9 cellular contexts compared by ENCODE assay signal in genomic region chr11:61293869-61294716, GRCh38. TPM values are rescaled to one million over a fixed set of nuclear protein-coding genes. Genes with fewer than 3 reads are reported as not detected.
DNase-seq lines count a peak whose midpoint lies in the region; ATAC-seq, FAIRE-seq and TF ChIP-seq lines count a peak whose summit lies in the region.
"Had no signal": no experiment of that assay in that cellular context is flagged by ENCODE, and none has a peak within 500 bp of the region (broad histone marks: within the 10 kb centered on the region; RNA-seq: fewer than 3 reads in every experiment).

No MANE protein-coding gene starts in this region.

- CTCF ChIA-PET in GM12878 (lab: Yijun Ruan, JAX) = interaction anchor here (0.7 to 2.8 kb wide), 11 partner anchors 24 to 463 kb away, joined by 3 to 16 read pairs (median 4); partner anchors contain the start of gene TMEM216

- BruUV-seq in GM12878 (replicated peaks; lab: Mats Ljungman, UMichigan) = no TSS peak

- H3K36me3 ChIP-seq in Peyer's patch (peaks cover 0 to 3% (median 0%) of the 10 kb centered on the region in 3 donors), GM12878 (ENCODE audit: control insufficient read depth in 2 of 2, insufficient read depth in 2 of 2, low read length in 1 of 2) (peaks cover 0 to 14% of the 10 kb centered on the region in 2 experiments; a peak in 2 of 4 replicates)

- WGBS in GM12878 (ENCODE audit: insufficient coverage, insufficient replicate concordance, low lambda C conversion rate, missing lambda C conversion rate) = 9% methylated on average over 43 of the region's 60 CpGs

- no peaks in the 10 kb centered on the region; the same call in 1 of the 2 replicates for H3K79me2 ChIP-seq in GM12878 (ENCODE audit: control insufficient read depth, insufficient read depth, low read length)

- intact Hi-C loops in GM12878 (cut with micrococcal nuclease; ENCODE audit: unreplicated experiment) = no loop called here

- SMC1A ChIA-PET in GM12878 (lab: Charles Lee; ENCODE audit: uncharacterized antibody, unreplicated experiment) = interaction anchor here (1.0 to 2.1 kb wide), 5 partner anchors 12 to 92 kb away, joined by 3 to 9 read pairs (median 5); partner anchors contain the start of genes CYB561A3 and TMEM138

- H3K4me2 ChIP-seq in GM12878 (ENCODE audit: control insufficient read depth, insufficient read depth) = peak overlapping the region; percentile 100

- RAD21 ChIA-PET in GM12878 (lab: Charles Lee; ENCODE audit: unreplicated experiment) = interaction anchor here (1.6 to 2.5 kb wide), 3 partner anchors 41 to 91 kb away, joined by 5 to 9 read pairs (median 8); no protein-coding TSS in a partner anchor

- FAIRE-seq in GM12878 (lab: Jason Lieb, UNC) = peak; percentile 49

- H4K20me1 ChIP-seq in GM12878 (ENCODE audit: control insufficient read depth, insufficient read depth) = no peaks in the 10 kb centered on the region

- ATAC-seq in GM19025 (IDR thresholded peaks at IDR 0.05; ENCODE audit: low read depth, unreplicated experiment) (peak; percentile 38), HG03342 (IDR thresholded peaks at IDR 0.05; ENCODE audit: unreplicated experiment) (peak; percentile 22), GM12878 (peak; percentile 67)

- TF ChIP-seq POLR2A in Peyer's patch (IDR thresholded peaks at IDR 0.05) = no peak
- 0 out of 2 replicates have a peak, but pooled peaks have one; percentile 48 for TF ChIP-seq POLR2A in GM12878 (IDR thresholded peaks at IDR 0.05; ENCODE audit: low read depth, low read length)

- peak overlapping the region; percentile 78 for H3K9ac ChIP-seq in GM12878 (ENCODE audit: control insufficient read depth, insufficient read depth, low read length)

- H3K4me1 ChIP-seq in Peyer's patch (peaks cover 0 to 28% (median 16%) of the 10 kb centered on the region in 4 donors), GM12878 (ENCODE audit: control insufficient read depth, insufficient read depth, low read length) (peaks cover 28% of the 10 kb centered on the region)

- POLR2A ChIA-PET in GM12878 (lab: Charles Lee) = interaction anchor here (0.6 to 1.1 kb wide), 3 partner anchors 23 to 75 kb away, joined by 3 to 6 read pairs (median 3); no protein-coding TSS in a partner anchor

- TF ChIP-seq RAD21 in GM12878 (IDR thresholded peaks at IDR 0.05; ENCODE audit: insufficient read depth, low read depth, low read length) = no peak

- H2AFZ ChIP-seq in GM12878 (ENCODE audit: control insufficient read depth, low read depth, low read length) = peak overlapping the region; percentile 92

- H3K27me3 ChIP-seq in Peyer's patch (peaks cover 0 to 12% of the 10 kb centered on the region in 2 donors), GM12878 (replicated peaks in 1 of 2; ENCODE audit: control insufficient read depth in 2 of 2, insufficient read depth in 2 of 2, low read length in 1 of 2) (no peaks in the 10 kb centered on the region)

- TF ChIP-seq CTCF in Peyer's patch (IDR thresholded peaks at IDR 0.05) (no peak), GM12878 (IDR thresholded peaks at IDR 0.05 in 2 of 3, conservative IDR thresholded peaks at IDR 0.05 in 1 of 3; ENCODE audit: control insufficient read depth in 2 of 3, extremely low read depth in 1 of 3, insufficient read depth in 1 of 3, low read depth in 3 of 3, low read length in 3 of 3) (peak in 1 of 3 experiments; percentile 11; a peak in 1 of 6 replicates)

- in situ Hi-C loops in GM12878 (cut with MboI) = no loop called here

- H3K27ac ChIP-seq in Peyer's patch = no peak overlapping the region
- peak overlapping the region; percentile 67 for H3K27ac ChIP-seq in GM12878 (ENCODE audit: control insufficient read depth, insufficient read depth)

- H3K4me3 ChIP-seq in Peyer's patch (peak overlapping the region; percentile 40 to 66 (median 60)), GM12878 (peak overlapping the region; percentile 70)

- TF ChIP-seq EP300 in GM12878 (IDR thresholded peaks at IDR 0.05; ENCODE audit: borderline replicate concordance in 1 of 2, control insufficient read depth in 1 of 2, low read depth in 2 of 2, low read length in 2 of 2) = no peak

- DNase-seq in CD1c-positive myeloid dendritic cell (ENCODE audit: extremely low spot score) (peak; percentile 46), Peyer's patch (no peak), GM12878 (ENCODE audit: low read depth, low spot score) (no peak), inferior parietal cortex (ENCODE audit: extremely low spot score) (peak; percentile 20)
- peak; percentile 15 to 22 for DNase-seq in stimulated activated CD4-positive, alpha-beta T cell treated with anti-CD3 and anti-CD28 coated beads, Interleukin-15, amount 100 ng/mL, for 48 hours (ENCODE audit: low read depth in 2 of 2)
- DNase-seq in NK-92 treated with Interleukin-12 subunit alpha and Interleukin-12 subunit beta, amount 100 ng/mL, for 24 hours (lab: John Stamatoyannopoulos, UW) = no peak

- H3K9me3 ChIP-seq in Peyer's patch = no peaks in the 10 kb centered on the region
- no peaks in the 10 kb centered on the region for H3K9me3 ChIP-seq in GM12878 (replicated peaks; ENCODE audit: control insufficient read depth, insufficient read depth, low read length)

RNA-seq across cellular contexts. Expression of gene VWCE, which starts 1.0 kb away (rescaled TPM):
- total RNA-seq in Peyer's patch = 1 to 10 TPM in 1 of 4 donors, under 1 TPM in 1, not detected in 2; 0.85 to 1.2 TPM
- 6.2 and 7.7 TPM in 2 replicates for total RNA-seq in GM12878 (2013; cell fraction: nucleolus; rRNA removed)
- total RNA-seq in GM12878 (2014; rRNA removed) = 1.3 and 2.5 TPM in 2 replicates
- 1.0 TPM in 2 replicates for total RNA-seq in GM12878 (2014; rRNA removed; fragmentation: Illumina TruSeq; extraction: Trizol)
- 2.7 and 4.0 TPM in 2 replicates for total RNA-seq in GM12878 (2021)
- 0.91 TPM for polyA plus RNA-seq in GM12878 (2011; ENCODE audit: low read depth)
- 1.2 and 2.1 TPM in 2 replicates for polyA plus RNA-seq in GM12878 (2011; rRNA removed)
- 2.6 and 3.1 TPM in 2 replicates for polyA plus RNA-seq in GM12878 (2011; cell fraction: cytosol; rRNA removed)
- 10.6 and 14.8 TPM in 2 replicates for polyA plus RNA-seq in GM12878 (2011; cell fraction: nucleus; rRNA removed)
- polyA plus RNA-seq in GM12878 (2012) = 2.2 and 2.6 TPM in 2 replicates
- 0.62 and 2.4 TPM in 2 replicates for polyA plus RNA-seq in GM12878 (2014; fragmentation: Illumina TruSeq; extraction: Trizol)
- polyA plus RNA-seq in GM12878 (2014; fragmentation: Nextera tagmentation; extraction: Ambion mirVana) = under 1 TPM; 0.10 to 0.29 TPM
- polyA plus RNA-seq in GM12878 (2014; rRNA removed) = 3.2 and 4.0 TPM in 2 replicates
- 1 to 10 TPM; 4.8 to 4.9 TPM for polyA plus RNA-seq in GM12878 (2016; fragmentation: Nextera tagmentation; extraction: Ambion mirVana)
- 1.9 and 4.3 TPM in 2 replicates for polyA minus RNA-seq in GM12878 (2011; rRNA and poly(A)+ RNA removed)
- polyA minus RNA-seq in GM12878 (2011; cell fraction: cytosol; rRNA and poly(A)+ RNA removed) = 1.7 and 2.0 TPM in 2 replicates
- polyA minus RNA-seq in GM12878 (2011; cell fraction: nucleus; rRNA and poly(A)+ RNA removed) = 4.0 and 4.5 TPM in 2 replicates

RNA-seq across cellular contexts. Expression of gene DDB1, which starts 38.8 kb away (rescaled TPM):
- total RNA-seq in Peyer's patch (100 to 1,000 TPM in 3 of 4 donors, 10 to 100 TPM in 1; 76.7 to 168 (median 136) TPM), GM12878 (2014; rRNA removed) (241 and 250 TPM in 2 replicates), GM12878 (2014; rRNA removed; fragmentation: Illumina TruSeq; extraction: Trizol) (197 and 199 TPM in 2 replicates), GM12878 (2021) (271 and 272 TPM in 2 replicates)
- 131 and 138 TPM in 2 replicates for total RNA-seq in GM12878 (2013; cell fraction: nucleolus; rRNA removed)
- 71.1 TPM for polyA plus RNA-seq in GM12878 (2011; ENCODE audit: low read depth)
- polyA plus RNA-seq in GM12878 (2011; rRNA removed) (183 and 221 TPM in 2 replicates), GM12878 (2014; fragmentation: Illumina TruSeq; extraction: Trizol) (160 and 203 TPM in 2 replicates), GM12878 (2014; fragmentation: Nextera tagmentation; extraction: Ambion mirVana) (100 to 1,000 TPM; 136 to 211 TPM), GM12878 (2014; rRNA removed) (202 and 220 TPM in 2 replicates), GM12878 (2016; fragmentation: Nextera tagmentation; extraction: Ambion mirVana) (100 to 1,000 TPM; 236 to 262 TPM)
- polyA plus RNA-seq in GM12878 (2011; cell fraction: cytosol; rRNA removed) = 231 and 256 TPM in 2 replicates
- polyA plus RNA-seq in GM12878 (2011; cell fraction: nucleus; rRNA removed) = 156 and 213 TPM in 2 replicates
- polyA plus RNA-seq in GM12878 (2012) = 113 and 114 TPM in 2 replicates
- 351 and 399 TPM in 2 replicates for polyA minus RNA-seq in GM12878 (2011; rRNA and poly(A)+ RNA removed)
- polyA minus RNA-seq in GM12878 (2011; cell fraction: cytosol; rRNA and poly(A)+ RNA removed) = 120 and 148 TPM in 2 replicates
- polyA minus RNA-seq in GM12878 (2011; cell fraction: nucleus; rRNA and poly(A)+ RNA removed) = 65.8 and 119 TPM in 2 replicates

RNA-seq across cellular contexts. Expression of gene TKFC, which starts 38.9 kb away (rescaled TPM):
- total RNA-seq in Peyer's patch (100 to 1,000 TPM; 172 to 755 (median 689) TPM), GM12878 (2014; rRNA removed) (58.2 and 69.7 TPM in 2 replicates), GM12878 (2014; rRNA removed; fragmentation: Illumina TruSeq; extraction: Trizol) (25.0 and 25.1 TPM in 2 replicates), GM12878 (2021) (92.5 and 97.8 TPM in 2 replicates)
- 101 and 112 TPM in 2 replicates for total RNA-seq in GM12878 (2013; cell fraction: nucleolus; rRNA removed)
- 27.2 TPM for polyA plus RNA-seq in GM12878 (2011; ENCODE audit: low read depth)
- polyA plus RNA-seq in GM12878 (2011; rRNA removed) (22.4 and 48.3 TPM in 2 replicates), GM12878 (2014; fragmentation: Illumina TruSeq; extraction: Trizol) (11.3 and 39.9 TPM in 2 replicates), GM12878 (2014; fragmentation: Nextera tagmentation; extraction: Ambion mirVana) (1 to 10 TPM; 2.4 to 5.5 TPM), GM12878 (2014; rRNA removed) (72.8 and 82.6 TPM in 2 replicates), GM12878 (2016; fragmentation: Nextera tagmentation; extraction: Ambion mirVana) (100 to 1,000 TPM; 103 to 113 TPM)
- polyA plus RNA-seq in GM12878 (2011; cell fraction: cytosol; rRNA removed) = 54.6 and 62.4 TPM in 2 replicates
- polyA plus RNA-seq in GM12878 (2011; cell fraction: nucleus; rRNA removed) = 281 and 291 TPM in 2 replicates
- 57.6 and 69.4 TPM in 2 replicates for polyA plus RNA-seq in GM12878 (2012)
- polyA minus RNA-seq in GM12878 (2011; rRNA and poly(A)+ RNA removed) = 42.3 and 56.3 TPM in 2 replicates
- 19.9 and 30.9 TPM in 2 replicates for polyA minus RNA-seq in GM12878 (2011; cell fraction: cytosol; rRNA and poly(A)+ RNA removed)
- polyA minus RNA-seq in GM12878 (2011; cell fraction: nucleus; rRNA and poly(A)+ RNA removed) = 50.2 and 67.3 TPM in 2 replicates

RNA-seq across cellular contexts. Expression of gene PGA5, which starts 53.1 kb away (rescaled TPM):
- not detected for total RNA-seq in Peyer's patch
- not detected in 2 replicates for total RNA-seq in GM12878 (2013; cell fraction: nucleolus; rRNA removed)
- not detected in 2 replicates for total RNA-seq in GM12878 (2014; rRNA removed)
- total RNA-seq in GM12878 (2014; rRNA removed; fragmentation: Illumina TruSeq; extraction: Trizol) = not detected in 2 replicates
- not detected in 2 replicates for total RNA-seq in GM12878 (2021)
- not detected for polyA plus RNA-seq in GM12878 (2011; ENCODE audit: low read depth)
- not detected in 2 replicates for polyA plus RNA-seq in GM12878 (2011; rRNA removed)
- not detected in 2 replicates for polyA plus RNA-seq in GM12878 (2011; cell fraction: cytosol; rRNA removed)
- polyA plus RNA-seq in GM12878 (2011; cell fraction: nucleus; rRNA removed) = not detected in 2 replicates
- polyA plus RNA-seq in GM12878 (2012) = not detected in 2 replicates
- not detected in 2 replicates for polyA plus RNA-seq in GM12878 (2014; fragmentation: Illumina TruSeq; extraction: Trizol)
- polyA plus RNA-seq in GM12878 (2014; fragmentation: Nextera tagmentation; extraction: Ambion mirVana) = not detected
- polyA plus RNA-seq in GM12878 (2014; rRNA removed) = not detected in 2 replicates
- not detected for polyA plus RNA-seq in GM12878 (2016; fragmentation: Nextera tagmentation; extraction: Ambion mirVana)
- not detected in 2 replicates for polyA minus RNA-seq in GM12878 (2011; rRNA and poly(A)+ RNA removed)
- not detected in 2 replicates for polyA minus RNA-seq in GM12878 (2011; cell fraction: cytosol; rRNA and poly(A)+ RNA removed)
- not detected in 2 replicates for polyA minus RNA-seq in GM12878 (2011; cell fraction: nucleus; rRNA and poly(A)+ RNA removed)
- total RNA-seq: T-helper 2 cell treated with Interferon-gamma antibody and Interleukin-4, amounts not matched to agents 100 ng/mL and 5 ng/mL, for 36 hours had no signal

Comparison
In these comparisons a context has a peak if more than half of its experiments do, and no peak if none do; other contexts are left out.
1. DNase-seq: peak in CD1c-positive myeloid dendritic cell (single experiment), inferior parietal cortex (single experiment) and stimulated activated CD4-positive, alpha-beta T cell treated with anti-CD3 and anti-CD28 coated beads, Interleukin-15, amount 100 ng/mL, for 48 hours (2 of 2); none in Peyer's patch (0 of 3), GM12878 (single experiment) and NK-92 treated with Interleukin-12 subunit alpha and Interleukin-12 subunit beta, amount 100 ng/mL, for 24 hours (single experiment).
2. Peak in every context shown above with its lines, with median percentiles within 50 percentile points of each other: ATAC-seq.